Comparison of ENCODE assay signal across 17 cellular contexts in the genomic region with DNA sequence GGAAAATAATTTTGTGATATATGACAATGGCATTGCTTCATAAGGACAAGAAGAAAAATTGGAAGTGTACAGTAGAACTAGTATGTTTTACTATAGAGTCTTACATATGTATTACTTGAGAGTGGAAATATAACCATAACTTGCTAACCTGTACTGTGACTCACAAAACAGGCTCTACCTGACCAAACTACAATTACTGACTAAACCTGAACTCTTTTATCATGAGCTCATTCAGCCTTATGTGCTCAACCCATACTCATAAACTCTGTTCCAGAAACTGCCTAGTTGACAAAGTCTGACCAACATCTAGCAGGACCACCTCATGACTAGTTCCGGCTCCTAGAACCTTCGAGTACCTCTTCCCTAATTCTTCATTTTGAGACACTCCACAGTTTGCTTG.
"Had no signal": no experiment of that assay in that cellular context is flagged by ENCODE, and none has a peak within 500 bp of the region (broad histone marks: within the 10 kb centered on the region; RNA-seq: fewer than 3 reads in every experiment).

No MANE protein-coding gene starts in this region.

- H3K36me3 Mint-ChIP-seq: activated naive CD4-positive, alpha-beta T cell treated with anti-CD3 and anti-CD28 coated beads, Interleukin-2, amount 10 ng/mL, durations not matched to agents 7 days and 5 days had no signal

- H3K4me3 ChIP-seq: adrenal gland, coronary artery, lung, thoracic aorta had no signal

- H3K27me3 ChIP-seq: adrenal gland had no signal

- H3K27ac ChIP-seq: adrenal gland, coronary artery, thoracic aorta had no signal

- H3K36me3 ChIP-seq: adrenal gland, thoracic aorta had no signal

- H3K9me3 ChIP-seq: adrenal gland, thoracic aorta had no signal

- H3K27me3 Mint-ChIP-seq: activated naive CD4-positive, alpha-beta T cell treated with anti-CD3 and anti-CD28 coated beads, Interleukin-2, amount 10 ng/mL, durations not matched to agents 7 days and 5 days; naive thymus-derived CD8-positive, alpha-beta T cell; stimulated activated naive CD8-positive, alpha-beta T cell treated with anti-CD3 and anti-CD28 coated beads, Interleukin-15, Interleukin-2, amounts not matched to agents 100 ng/mL and 50 ng/mL, for 24 hours had no signal

- ATAC-seq: left cardiac atrium; naive thymus-derived CD8-positive, alpha-beta T cell; sciatic nerve had no signal

- H3K9me3 Mint-ChIP-seq: activated naive CD4-positive, alpha-beta T cell treated with anti-CD3 and anti-CD28 coated beads, Interleukin-2, amount 10 ng/mL, durations not matched to agents 7 days and 5 days; activated T-helper 1 cell treated with anti-CD3 and anti-CD28 coated beads, Interleukin-12 subunit alpha, Interleukin-12 subunit beta, Interleukin-2, Interleukin-4 antibody, amounts not matched to agents 30 ng/mL and 10 ng/mL and 1 ng/mL, durations not matched to agents 14 hours and 24 hours and 36 hours; naive thymus-derived CD8-positive, alpha-beta T cell; stimulated activated naive CD8-positive, alpha-beta T cell treated with anti-CD3 and anti-CD28 coated beads, Interleukin-15, Interleukin-2, amounts not matched to agents 100 ng/mL and 50 ng/mL, for 24 hours; T-helper 2 cell treated with Interferon-gamma antibody and Interleukin-4, amounts not matched to agents 5 μg/mL and 100 μg/mL, for 36 hours had no signal

- DNase-seq: activated CD4-positive, alpha-beta T cell treated with anti-CD3 and anti-CD28 coated beads, Interleukin-2, amount 50 U/mL, for 48 hours; activated naive CD4-positive, alpha-beta T cell treated with anti-CD3 and anti-CD28 coated beads, Interleukin-2, amount 10 ng/mL, durations not matched to agents 7 days and 5 days; adrenal gland; central memory CD4-positive, alpha-beta T cell; effector CD4-positive, alpha-beta T cell; left cardiac atrium; naive thymus-derived CD8-positive, alpha-beta T cell; posterior cingulate gyrus; stimulated activated CD4-positive, alpha-beta T cell treated with anti-CD3 and anti-CD28 coated beads, Interleukin-12 subunit alpha, Interleukin-12 subunit beta, amount 100 ng/mL, for 4 hours; SW 1271 had no signal

- H3K4me3 Mint-ChIP-seq: activated naive CD4-positive, alpha-beta T cell treated with anti-CD3 and anti-CD28 coated beads, Interleukin-2, amount 10 ng/mL, durations not matched to agents 7 days and 5 days; activated T-helper 1 cell treated with anti-CD3 and anti-CD28 coated beads, Interleukin-12 subunit alpha, Interleukin-12 subunit beta, Interleukin-2, Interleukin-4 antibody, amounts not matched to agents 30 ng/mL and 10 ng/mL and 1 ng/mL, durations not matched to agents 14 hours and 24 hours and 36 hours; naive thymus-derived CD8-positive, alpha-beta T cell; stimulated activated naive CD8-positive, alpha-beta T cell treated with anti-CD3 and anti-CD28 coated beads, Interleukin-15, Interleukin-2, amounts not matched to agents 100 ng/mL and 50 ng/mL, for 24 hours; T-helper 2 cell treated with Interferon-gamma antibody and Interleukin-4, amounts not matched to agents 5 μg/mL and 100 μg/mL, for 36 hours had no signal

- H3K27ac Mint-ChIP-seq: activated naive CD4-positive, alpha-beta T cell treated with anti-CD3 and anti-CD28 coated beads, Interleukin-2, amount 10 ng/mL, durations not matched to agents 7 days and 5 days; activated T-helper 1 cell treated with anti-CD3 and anti-CD28 coated beads, Interleukin-12 subunit alpha, Interleukin-12 subunit beta, Interleukin-2, Interleukin-4 antibody, amounts not matched to agents 30 ng/mL and 10 ng/mL and 1 ng/mL, durations not matched to agents 14 hours and 24 hours and 36 hours; naive thymus-derived CD8-positive, alpha-beta T cell; stimulated activated naive CD8-positive, alpha-beta T cell treated with anti-CD3 and anti-CD28 coated beads, Interleukin-15, Interleukin-2, amounts not matched to agents 100 ng/mL and 50 ng/mL, for 24 hours; T-helper 2 cell treated with Interferon-gamma antibody and Interleukin-4, amounts not matched to agents 5 μg/mL and 100 μg/mL, for 36 hours had no signal
